4 cellular contexts compared by ENCODE assay signal in genomic region chr11:61248071-61248470, GRCh38. TPM values are rescaled to one million over a fixed set of nuclear protein-coding genes. Genes with fewer than 3 reads are reported as not detected.
"Had no signal": no experiment of that assay in that cellular context is flagged by ENCODE, and none has a peak within 500 bp of the region (broad histone marks: within the 10 kb centered on the region; RNA-seq: fewer than 3 reads in every experiment).

No MANE protein-coding gene starts in this region.

RNA-seq across cellular contexts. Expression of gene PGA5, which starts 7.1 kb away (rescaled TPM):
- total RNA-seq: HT-29, HT1080, IMR-90 had no signal
- polyA plus RNA-seq: IgD-negative memory B cell, IMR-90 had no signal

RNA-seq across cellular contexts. Expression of gene PGA4, which starts 25.9 kb away (rescaled TPM):
- total RNA-seq: HT-29, HT1080, IMR-90 had no signal
- polyA plus RNA-seq: IgD-negative memory B cell, IMR-90 had no signal

RNA-seq across cellular contexts. Expression of gene PGA3, which starts 44.8 kb away (rescaled TPM):
- total RNA-seq: HT-29, HT1080 had no signal
- polyA plus RNA-seq: IgD-negative memory B cell, IMR-90 had no signal

RNA-seq across cellular contexts. Expression of gene VWCE, which starts 47.0 kb away (rescaled TPM):
- total RNA-seq: HT-29 had no signal
